In the genomic region with DNA sequence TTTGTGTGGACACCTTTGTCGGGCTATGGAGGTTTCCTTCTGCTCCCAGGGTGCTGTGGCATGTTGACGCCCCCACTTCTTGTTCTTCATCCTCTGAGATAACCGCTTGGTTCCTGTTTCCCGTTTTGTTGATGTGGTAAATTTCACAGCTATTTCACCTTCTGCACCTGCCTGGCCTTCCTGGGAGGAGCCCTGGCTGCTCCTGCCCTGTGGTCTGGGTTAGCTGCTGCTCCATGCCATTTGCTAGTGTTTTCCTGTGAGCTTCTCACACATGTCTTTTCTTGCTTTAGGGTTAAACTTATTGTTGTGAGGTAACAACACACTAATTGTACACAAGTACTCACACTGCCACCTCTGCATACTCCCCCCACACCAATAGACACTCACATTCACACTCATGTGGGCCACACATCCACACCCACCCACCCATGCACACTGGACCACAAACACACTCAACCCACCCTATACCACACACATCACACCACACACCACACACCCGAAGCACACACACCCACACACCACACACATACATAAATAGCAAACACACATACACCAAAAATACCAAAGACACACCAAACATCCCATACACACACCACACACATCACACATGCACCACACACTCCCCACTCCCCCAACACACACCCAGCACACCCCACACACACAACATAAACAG, we compare ENCODE assay signal across 14 cellular contexts. TPM values are rescaled to one million over a fixed set of nuclear protein-coding genes. Genes with fewer than 3 reads are reported as not detected.
DNase-seq lines count a peak whose midpoint lies in the region; ATAC-seq and TF ChIP-seq lines count a peak whose summit lies in the region.
"Had no signal": no experiment of that assay in that cellular context is flagged by ENCODE, and none has a peak within 500 bp of the region (broad histone marks: within the 10 kb centered on the region; RNA-seq: fewer than 3 reads in every experiment).

No MANE protein-coding gene starts in this region.

- no peak overlapping the region for H3K27ac Mint-ChIP-seq in T-cell
- H3K27ac Mint-ChIP-seq: H9 had no signal

- no peaks in the 10 kb centered on the region for H3K36me3 Mint-ChIP-seq in T-cell

- POLR2A ChIA-PET in T-cell (lab: Charles Lee), result interaction anchor here in 1 of 2 donors (0.9 kb wide), 1 partner anchor 9 kb away, joined by 3 read pairs; no protein-coding TSS in a partner anchor

- H3K27ac ChIP-seq in DOHH2 (ENCODE audit: low read depth, low read length), result no peak overlapping the region
- H3K27ac ChIP-seq: parathyroid adenoma, tibial artery had no signal

- peak overlapping the region; percentile 41 for H3K4me2 ChIP-seq in DOHH2 (ENCODE audit: low read length)

- peak overlapping the region; percentile 4; the same call in 1 of the 2 replicates for H3K4me3 ChIP-seq in DOHH2 (ENCODE audit: low read length)
- peak overlapping the region; percentile 24 for H3K4me3 ChIP-seq in mononuclear cell (ENCODE audit: low read length)
- H3K4me3 ChIP-seq: tibial artery had no signal

- ATAC-seq in HG03039 (IDR thresholded peaks at IDR 0.05; ENCODE audit: unreplicated experiment), result peak; percentile 49
- peak; percentile 47 to 63 (median 56) for ATAC-seq in T-cell (replicated peaks in 1 of 4)
- ATAC-seq in GM21515 (IDR thresholded peaks at IDR 0.05; ENCODE audit: unreplicated experiment), result no peak

- TF ChIP-seq CTCF in DOHH2 (IDR thresholded peaks at IDR 0.05; ENCODE audit: low read depth, low read length, poor library complexity, severe bottlenecking), result no peak

- H3K36me3 ChIP-seq in DOHH2 (ENCODE audit: control insufficient read depth, low read length), result no peaks in the 10 kb centered on the region
- H3K36me3 ChIP-seq: tibial artery had no signal

- H3K4me1 ChIP-seq in DOHH2 (ENCODE audit: control insufficient read depth, low read length), result peaks cover 30% of the 10 kb centered on the region
- peaks cover 65% of the 10 kb centered on the region for H3K4me1 ChIP-seq in mononuclear cell (ENCODE audit: insufficient read depth, low read length)
- H3K4me1 ChIP-seq: parathyroid adenoma, tibial artery had no signal

- no peaks in the 10 kb centered on the region for H3K9me2 ChIP-seq in DOHH2 (replicated peaks; ENCODE audit: control insufficient read depth, low read length)

- H3K4me3 Mint-ChIP-seq in T-cell, result no peak overlapping the region
- H3K4me3 Mint-ChIP-seq: H9 had no signal

- H3K9me3 Mint-ChIP-seq in T-cell, result no peaks in the 10 kb centered on the region
- H3K9me3 Mint-ChIP-seq: H9 had no signal

- no peaks in the 10 kb centered on the region for H3K79me2 ChIP-seq in DOHH2 (ENCODE audit: control insufficient read depth, low read length)
- H3K79me2 ChIP-seq: parathyroid adenoma had no signal

- DNase-seq in T-cell (peak in 12 of 34 experiments; percentile 19 to 62 (median 33)), NCI-H446 (lab: John Stamatoyannopoulos, UW) (no peak)
- DNase-seq in stimulated activated CD8-positive, alpha-beta memory T cell treated with anti-CD3 and anti-CD28 coated beads, Interleukin-4, amount 100 ng/mL, for 48 hours, result no peak
- DNase-seq: DMS79, foreskin fibroblast, H9, left cardiac atrium, T1000, tibial artery had no signal

- H4K20me1 ChIP-seq in DOHH2 (ENCODE audit: control insufficient read depth, insufficient read depth, low read depth, low read length), result no peaks in the 10 kb centered on the region

- no peaks in the 10 kb centered on the region for H3K27me3 Mint-ChIP-seq in T-cell

- H3K4me1 Mint-ChIP-seq in T-cell, result peaks cover 0 to 9% (median 5%) of the 10 kb centered on the region in 3 donors

- H3K9me3 ChIP-seq in DOHH2 (ENCODE audit: control insufficient read depth, insufficient read depth, low read length) (no peaks in the 10 kb centered on the region), mononuclear cell (ENCODE audit: low read depth, low read length) (no peaks in the 10 kb centered on the region)
- H3K9me3 ChIP-seq: tibial artery had no signal

- no peaks in the 10 kb centered on the region for H3F3A ChIP-seq in DOHH2 (ENCODE audit: control insufficient read depth, insufficient read depth)

- H3K27me3 ChIP-seq in DOHH2 (ENCODE audit: control insufficient read depth, low read length), result no peaks in the 10 kb centered on the region
- H3K27me3 ChIP-seq in mononuclear cell (ENCODE audit: insufficient read depth, low read length), result no peaks in the 10 kb centered on the region

- CTCF ChIA-PET in T-cell (lab: Charles Lee), result no interaction called here

RNA-seq across cellular contexts. Expression of gene MSMB, which starts 46.6 kb away (rescaled TPM):
- not detected for total RNA-seq in T-cell
- not detected for total RNA-seq in mononuclear cell
- total RNA-seq: H9, left cardiac atrium had no signal
